Comparison of ENCODE assay signal across 8 cellular contexts in the genomic region with DNA sequence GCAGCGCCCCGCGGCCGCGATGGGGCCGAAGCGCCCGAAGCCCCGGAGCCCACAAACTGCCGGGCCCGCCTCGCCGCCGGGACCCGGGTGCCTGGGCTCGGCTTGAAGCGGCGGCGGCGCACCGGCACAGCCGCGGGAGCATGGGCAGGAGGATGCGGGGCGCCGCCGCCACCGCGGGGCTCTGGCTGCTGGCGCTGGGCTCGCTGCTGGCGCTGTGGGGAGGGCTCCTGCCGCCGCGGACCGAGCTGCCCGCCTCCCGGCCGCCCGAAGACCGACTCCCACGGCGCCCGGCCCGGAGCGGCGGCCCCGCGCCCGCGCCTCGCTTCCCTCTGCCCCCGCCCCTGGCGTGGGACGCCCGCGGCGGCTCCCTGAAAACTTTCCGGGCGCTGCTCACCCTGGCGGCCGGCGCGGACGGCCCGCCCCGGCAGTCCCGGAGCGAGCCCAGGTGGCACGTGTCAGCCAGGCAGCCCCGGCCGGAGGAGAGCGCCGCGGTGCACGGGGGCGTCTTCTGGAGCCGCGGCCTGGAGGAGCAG. TPM values are rescaled to one million over a fixed set of nuclear protein-coding genes. Genes with fewer than 3 reads are reported as not detected.
DNase-seq lines count a peak whose midpoint lies in the region; ATAC-seq and FAIRE-seq lines count a peak whose summit lies in the region.

No MANE protein-coding gene starts in this region.

- no peaks in the 10 kb centered on the region for H3K9me3 ChIP-seq in T-helper 17 cell (ENCODE audit: control insufficient read depth, low read length, poor library complexity, severe bottlenecking)

- no peak overlapping the region for H3K9ac ChIP-seq in rectal smooth muscle tissue (ENCODE audit: low read length)

- peaks cover 8% of the 10 kb centered on the region for H3K4me1 ChIP-seq in rectal smooth muscle tissue (ENCODE audit: control insufficient read depth, insufficient read depth, low read length)

- H3K27me3 ChIP-seq in rectal smooth muscle tissue (ENCODE audit: control insufficient read depth, insufficient read depth, low read length) = peaks cover 2% of the 10 kb centered on the region

- H3K27me3 Mint-ChIP-seq in T-helper 17 cell = peaks cover 80% of the 10 kb centered on the region

- H3K27ac Mint-ChIP-seq in T-helper 17 cell = no peak overlapping the region

- H3K4me3 ChIP-seq in rectal smooth muscle tissue (ENCODE audit: low read length) = peak overlapping the region; percentile 57

- no peak for FAIRE-seq in frontal cortex (lab: Jason Lieb, UNC)

- peaks cover 2% of the 10 kb centered on the region for H3K36me3 Mint-ChIP-seq in T-helper 17 cell (ENCODE audit: low read depth)

- DNase-seq in AG08396 (ENCODE audit: low spot score) (peak; percentile 80), T-helper 17 cell (peak in 1 of 3 donors; percentile 14), frontal cortex (ENCODE audit: low spot score in 2 of 2) (peak; percentile 45 to 64), NCI-H187 treated with DMSO at 0.1 percent for 48 hours (lab: John Stamatoyannopoulos, UW) (no peak), NCI-H748 (lab: John Stamatoyannopoulos, UW; ENCODE audit: unreplicated experiment) (no peak)

- H3K4me3 Mint-ChIP-seq in T-helper 17 cell = no peak overlapping the region

- H3K27ac ChIP-seq in rectal smooth muscle tissue (ENCODE audit: low read depth, low read length) = peak overlapping the region; percentile 38

- no peaks in the 10 kb centered on the region for H3K36me3 ChIP-seq in rectal smooth muscle tissue (ENCODE audit: control insufficient read depth, insufficient read depth, low read length)

- peaks cover 8% of the 10 kb centered on the region for H3K4me1 Mint-ChIP-seq in T-helper 17 cell

- ATAC-seq in GM18517 (IDR thresholded peaks at IDR 0.05; ENCODE audit: unreplicated experiment) (peak; percentile 48), HG03025 (IDR thresholded peaks at IDR 0.05; ENCODE audit: low FRiP score, unreplicated experiment) (peak; percentile 38), T-helper 17 cell (peak; percentile 48)

RNA-seq across cellular contexts. Expression of gene FJX1, which starts 0.3 kb away (rescaled TPM):
- total RNA-seq in T-helper 17 cell = not detected
- 50.1 TPM for total RNA-seq in frontal cortex

RNA-seq across cellular contexts. Expression of gene TRIM44, which starts 44.0 kb away (rescaled TPM):
- total RNA-seq in T-helper 17 cell (10 to 100 TPM; 28.9 to 41.2 TPM), frontal cortex (13.5 TPM)

Comparison
In these comparisons a context has a peak if more than half of its experiments do, and no peak if none do; other contexts are left out.
1. DNase-seq: peak in AG08396 (single experiment) and frontal cortex (2 of 2); none in NCI-H187 treated with DMSO at 0.1 percent for 48 hours (single experiment) and NCI-H748 (single experiment).
2. RNA of gene FJX1, which starts 0.3 kb away (total RNA-seq): 50.1 TPM in frontal cortex (single experiment); not detected in T-helper 17 cell; every median in the first group is over 10 times any median in the second.
3. Peak in every context shown above with its lines, with median percentiles within 50 percentile points of each other: ATAC-seq.